In genomic region chr10:27526242-27526641, GRCh38 we compare ENCODE assay signal across 11 cellular contexts.
"Had no signal": no experiment of that assay in that cellular context is flagged by ENCODE, and none has a peak within 500 bp of the region (broad histone marks: within the 10 kb centered on the region; RNA-seq: fewer than 3 reads in every experiment).

No MANE protein-coding gene starts in this region.

- H3K27ac ChIP-seq: thyroid gland, vagina had no signal

- ATAC-seq: activated CD8-positive, alpha-beta memory T cell treated with anti-CD3 and anti-CD28 coated beads, Interleukin-2, amount 10 ng/mL, durations not matched to agents 7 days and 5 days; effector memory CD8-positive, alpha-beta T cell had no signal

- H3K4me3 ChIP-seq: thyroid gland, vagina had no signal

- H3K36me3 ChIP-seq: thyroid gland, vagina had no signal

- H3K9me3 ChIP-seq: thyroid gland, vagina had no signal

- DNase-seq: activated CD4-positive, alpha-beta T cell treated with anti-CD3 and anti-CD28 coated beads, Interleukin-2, amount 50 U/mL, for 48 hours; activated CD4-positive, CD25-positive, alpha-beta regulatory T cell treated with anti-CD3 and anti-CD28 coated beads, Interleukin-2, amount 50 U/mL, for 72 hours; activated CD8-positive, alpha-beta memory T cell treated with anti-CD3 and anti-CD28 coated beads, Interleukin-2, amount 10 ng/mL, durations not matched to agents 7 days and 5 days; activated effector memory CD4-positive, alpha-beta T cell treated with Interleukin-2 at 50 U/mL for 16 hours; activated T-cell treated with anti-CD3 and anti-CD28 coated beads, Interleukin-2, amount 50 U/mL, for 24 hours; amniotic stem cell; effector memory CD8-positive, alpha-beta T cell; immature natural killer cell; nephron progenitor cell; thyroid gland had no signal

- H3K27me3 ChIP-seq: thyroid gland, vagina had no signal
